8 cellular contexts compared by ENCODE assay signal in genomic region chr12:9039397-9039977, GRCh38. TPM values are rescaled to one million over a fixed set of nuclear protein-coding genes. Genes with fewer than 3 reads are reported as not detected.
DNase-seq lines count a peak whose midpoint lies in the region; ATAC-seq, FAIRE-seq and TF ChIP-seq lines count a peak whose summit lies in the region.

No MANE protein-coding gene starts in this region.

- CTCF ChIA-PET in AG04449 (lab: Yijun Ruan, JAX): interaction anchor here (0.6 to 3.5 kb wide), 18 partner anchors 9 to 853 kb away, joined by 3 to 18 read pairs (median 4); partner anchors contain the start of genes CLEC4E and M6PR

- no peaks in the 10 kb centered on the region for H3K27me3 ChIP-seq in ovary

- H3K9me3 ChIP-seq in ovary: no peaks in the 10 kb centered on the region

- ATAC-seq in GM21619 (IDR thresholded peaks at IDR 0.05; ENCODE audit: unreplicated experiment) (no peak), GM18505 (IDR thresholded peaks at IDR 0.05; ENCODE audit: unreplicated experiment) (no peak)

- no peaks in the 10 kb centered on the region for H3K4me1 ChIP-seq in ovary (ENCODE audit: insufficient read depth)

- H3K4me3 ChIP-seq in AG04449 (ENCODE audit: low read depth, low read length) (no peak overlapping the region), fibroblast of villous mesenchyme (ENCODE audit: low read depth, low read length) (no peak overlapping the region), ovary (no peak overlapping the region)

- no peak overlapping the region for H3K27ac ChIP-seq in ovary

- TF ChIP-seq POLR2A in ovary (IDR thresholded peaks at IDR 0.05): no peak
- TF ChIP-seq POLR2A in GM18505 (IDR thresholded peaks at IDR 0.05; ENCODE audit: borderline replicate concordance, extremely low read depth, insufficient read depth, insufficient read length): no peak

- intact Hi-C loops in ovary (cut with DNase I): loop anchor here in 2 of 4 donors (10.0 kb wide), 1 partner anchor 85 kb away; no protein-coding TSS in a partner anchor

- TF ChIP-seq CTCF in AG04449 (IDR thresholded peaks at IDR 0.05; ENCODE audit: insufficient read depth, low read length, missing control alignments): peak; percentile 60
- peak; percentile 72 for TF ChIP-seq CTCF in fibroblast of villous mesenchyme (IDR thresholded peaks at IDR 0.05; ENCODE audit: insufficient read depth, low read depth, low read length)
- TF ChIP-seq CTCF in ovary (IDR thresholded peaks at IDR 0.05): peak; percentile 32 to 70 (median 58)

- POLR2A ChIA-PET in AG04449 (lab: Yijun Ruan, JAX): no interaction called here

- no peak for TF ChIP-seq EP300 in ovary (IDR thresholded peaks at IDR 0.05)

- DNase-seq in AG04449 (ENCODE audit: low read depth, low spot score) (no peak), GM04504 (ENCODE audit: low read depth) (peak; percentile 9), NCI-H1048 (lab: John Stamatoyannopoulos, UW) (peak; percentile 52), fibroblast of villous mesenchyme (ENCODE audit: low read depth) (peak; percentile 39), ovary (peak in 1 of 5 donors; percentile 25)

- no peaks in the 10 kb centered on the region for H3K36me3 ChIP-seq in ovary

- FAIRE-seq in TTC549 (lab: Jason Lieb, UNC): peak; percentile 94

- 12 to 15% (median 14%) methylated on average over 3 of the region's 3 CpGs for WGBS in ovary, 3 donors

RNA-seq across cellular contexts. Expression of gene KLRG1, which starts 50.1 kb away (rescaled TPM):
- total RNA-seq in fibroblast of villous mesenchyme (0.32 and 0.43 TPM in 2 replicates), ovary (1 to 10 TPM in 3 of 7 donors, under 1 TPM in 4; 0.42 to 1.4 (median 0.93) TPM)
- polyA plus RNA-seq in ovary: 1 to 10 TPM; 1.1 to 4.3 TPM
